20 cellular contexts compared by ENCODE assay signal in genomic region chr4:16785800-16786527, GRCh38.
DNase-seq lines count a peak whose midpoint lies in the region; ATAC-seq, FAIRE-seq and TF ChIP-seq lines count a peak whose summit lies in the region.
"Had no signal": no experiment of that assay in that cellular context is flagged by ENCODE, and none has a peak within 500 bp of the region (broad histone marks: within the 10 kb centered on the region; RNA-seq: fewer than 3 reads in every experiment).

No MANE protein-coding gene starts in this region.

- H2AFZ ChIP-seq in H1 (ENCODE audit: low read length) (no peak overlapping the region), osteoblast (ENCODE audit: low read length) (no peak overlapping the region)

- H4K5ac ChIP-seq in H1 (ENCODE audit: insufficient read length, low read depth, low read length) = no peak overlapping the region

- no peak overlapping the region for H2AK5ac ChIP-seq in H1 (ENCODE audit: low read depth, low read length)

- TF ChIP-seq CTCF in H1 (IDR thresholded peaks at IDR 0.05; ENCODE audit: control extremely low read depth in 1 of 3, insufficient read depth in 1 of 3, low read depth in 1 of 3, low read length in 3 of 3) (no peak), osteoblast (IDR thresholded peaks at IDR 0.05; ENCODE audit: extremely low read depth, low read depth, low read length) (no peak), lower leg skin (IDR thresholded peaks at IDR 0.05) (no peak)

- H3K23ac ChIP-seq in H1 (ENCODE audit: insufficient read length) = no peak overlapping the region

- H4K20me1 ChIP-seq in H1 (replicated peaks in 1 of 2; ENCODE audit: control insufficient read depth in 1 of 2, insufficient read depth in 2 of 2, low read length in 2 of 2) (no peaks in the 10 kb centered on the region), osteoblast (ENCODE audit: insufficient read depth, low read length) (no peaks in the 10 kb centered on the region)

- H3K27me3 ChIP-seq in H1 (replicated peaks in 1 of 4; ENCODE audit: control insufficient read depth in 3 of 4, extremely low read depth in 1 of 4, insufficient read depth in 3 of 4, low read length in 3 of 4) (no peaks in the 10 kb centered on the region), osteoblast (ENCODE audit: insufficient read depth, low read length) (no peaks in the 10 kb centered on the region)

- ATAC-seq in HG03469 (IDR thresholded peaks at IDR 0.05; ENCODE audit: unreplicated experiment) = no peak
- ATAC-seq in GM19035 (IDR thresholded peaks at IDR 0.05; ENCODE audit: unreplicated experiment) = no peak
- ATAC-seq: right cardiac atrium; stimulated activated memory B cell treated with anti-CD40 and anti-IgM and Interleukin-4, amounts not matched to agents 10 μg/mL and 1 μg/mL and 100 μg/mL, for 72 hours had no signal

- H3K4ac ChIP-seq in H1 (replicated peaks; ENCODE audit: insufficient read length, low read depth, low read length) = no peak overlapping the region

- 86% methylated on average over 6 of the region's 6 CpGs; no CpG with 5 or more reads in 1 of the 2 experiments for WGBS in H1 (ENCODE audit: extremely low coverage in 1 of 2, insufficient coverage in 1 of 2, insufficient read length in 1 of 2, insufficient replicate concordance in 2 of 2, low coverage in 1 of 2, low lambda C conversion rate in 2 of 2, missing lambda C conversion rate in 1 of 2), 2 experiments
- WGBS in lower leg skin, 2 donors = 62 to 71% methylated on average over 6 of the region's 6 CpGs

- FAIRE-seq in H1 (lab: Jason Lieb, UNC) = no peak
- FAIRE-seq: kidney had no signal

- H3K18ac ChIP-seq in H1 (ENCODE audit: extremely low read depth, low read length) = no peak overlapping the region

- no peak overlapping the region for H2BK12ac ChIP-seq in H1 (ENCODE audit: low read depth, low read length)

- POLR2A ChIA-PET in H1 (lab: Charles Lee; ENCODE audit: partially characterized antibody) = interaction anchor here (1.0 to 1.3 kb wide), 2 partner anchors 9 to 130 kb away, joined by 3 to 4 read pairs; no protein-coding TSS in a partner anchor

- H3K9me3 ChIP-seq in H1 (ENCODE audit: insufficient read depth in 2 of 2, low read depth in 1 of 2, low read length in 1 of 2) (no peaks in the 10 kb centered on the region), osteoblast (ENCODE audit: low read depth, low read length) (no peaks in the 10 kb centered on the region)

- no peak overlapping the region for H2BK120ac ChIP-seq in H1 (replicated peaks; ENCODE audit: low read depth, low read length)

- H4K8ac ChIP-seq in H1 (ENCODE audit: extremely low read depth, insufficient read depth, low read length) = no peak overlapping the region

- H4K91ac ChIP-seq in H1 (replicated peaks; ENCODE audit: insufficient read length, low read length) = no peak overlapping the region

- H3K27ac ChIP-seq in H1 (ENCODE audit: low read depth, low read length) = no peak overlapping the region
- no peak overlapping the region for H3K27ac ChIP-seq in osteoblast (ENCODE audit: low read depth, low read length)
- H3K27ac ChIP-seq: KMS-11 had no signal

- TF ChIP-seq RAD21 in H1 (IDR thresholded peaks at IDR 0.05 in 1 of 2, conservative IDR thresholded peaks at IDR 0.05 in 1 of 2; ENCODE audit: low read depth in 2 of 2, low read length in 2 of 2) = no peak

- no peak for TF ChIP-seq EP300 in H1 (IDR thresholded peaks at IDR 0.05; ENCODE audit: borderline replicate concordance in 1 of 2, low read depth in 2 of 2, low read length in 2 of 2)

- H3K79me1 ChIP-seq in H1 (ENCODE audit: low read depth, low read length) = no peaks in the 10 kb centered on the region; the same call in 1 of the 2 replicates

- H3K79me2 ChIP-seq in H1 (ENCODE audit: control insufficient read depth in 1 of 2, insufficient read depth in 2 of 2, low read length in 2 of 2) (peaks cover 0 to 8% of the 10 kb centered on the region in 2 experiments; a peak in 1 of 4 replicates), osteoblast (ENCODE audit: insufficient read depth, low read length) (no peaks in the 10 kb centered on the region)

- peaks cover 0 to 10% (median 0%) of the 10 kb centered on the region in 4 experiments; a peak in 2 of 8 replicates for H3K36me3 ChIP-seq in H1 (ENCODE audit: control insufficient read depth in 2 of 4, insufficient read depth in 4 of 4, low read length in 3 of 4)
- H3K36me3 ChIP-seq in osteoblast (ENCODE audit: insufficient read depth, low read length) = peaks cover 9% of the 10 kb centered on the region

- H3K4me2 ChIP-seq in H1 (ENCODE audit: insufficient read depth in 1 of 2, low read depth in 2 of 2, low read length in 2 of 2) = no peak overlapping the region
- no peak overlapping the region for H3K4me2 ChIP-seq in osteoblast (ENCODE audit: insufficient read depth, low read length)
- H3K4me2 ChIP-seq: KMS-11 had no signal

- CTCF ChIA-PET in H1 (lab: Charles Lee; ENCODE audit: partially characterized antibody) = interaction anchor here (0.6 to 6.5 kb wide), 5 partner anchors 9 to 662 kb away, joined by 3 to 42 read pairs (median 3); no protein-coding TSS in a partner anchor

- TF ChIP-seq POLR2A in H1 (IDR thresholded peaks at IDR 0.05; ENCODE audit: control extremely low read depth in 1 of 2, low read depth in 2 of 2, low read length in 2 of 2) (no peak), lower leg skin (IDR thresholded peaks at IDR 0.05) (no peak)

- no peak overlapping the region for H3K56ac ChIP-seq in H1 (replicated peaks; ENCODE audit: insufficient read length, low read depth, low read length)

- H2BK20ac ChIP-seq in H1 (ENCODE audit: low read length) = no peak overlapping the region

- H2BK15ac ChIP-seq in H1 (ENCODE audit: low read length) = peak overlapping the region; percentile 23; the same call in 1 of the 2 replicates

- no peak overlapping the region for H2BK5ac ChIP-seq in H1 (ENCODE audit: low read depth, low read length)

- H3K23me2 ChIP-seq in H1 (ENCODE audit: low read depth, low read length) = no peaks in the 10 kb centered on the region

- H3K14ac ChIP-seq in H1 (ENCODE audit: insufficient read length) = no peak overlapping the region

- H3K4me1 ChIP-seq in H1 (replicated peaks in 1 of 4; ENCODE audit: control insufficient read depth in 3 of 4, insufficient read depth in 4 of 4, low read length in 3 of 4) (peaks cover 5 to 28% (median 17%) of the 10 kb centered on the region in 4 experiments; a peak in 6 of 7 replicates), osteoblast (ENCODE audit: insufficient read depth, low read length) (peaks cover 17% of the 10 kb centered on the region)

- intact Hi-C loops in lower leg skin (cut with DNase I; ENCODE audit: low total_unique reads) = no loop called here

- H3K4me3 ChIP-seq in H1 (ENCODE audit: extremely low read depth in 1 of 4, insufficient read depth in 2 of 4, low read depth in 3 of 4, low read length in 4 of 4) (no peak overlapping the region), osteoblast (ENCODE audit: insufficient read depth, low read length) (no peak overlapping the region), lower leg skin (ENCODE audit: low read depth, poor library complexity, severe bottlenecking) (no peak overlapping the region)

- DNase-seq in ELF-1 (ENCODE audit: low read depth, low spot score) (peak; percentile 18), OCI-M1 (lab: John Stamatoyannopoulos, UW) (peak; percentile 40), H1 (ENCODE audit: low read depth in 1 of 2, low spot score in 2 of 2) (no peak), osteoblast (ENCODE audit: insufficient read length, low spot score, missing footprints) (peak; percentile 34), lower leg skin (ENCODE audit: low spot score in 2 of 2) (no peak), 8988T (no peak)
- DNase-seq: activated CD4-positive, CD25-positive, alpha-beta regulatory T cell treated with anti-CD3 and anti-CD28 coated beads, Interleukin-2, amount 50 U/mL, for 72 hours; DND-41; effector CD8-positive, alpha-beta T cell; hippocampal formation; kidney; NCI-H1092; NCI-H2081 treated with DMSO at 0.1 percent for 48 hours; NCI-H526; right cardiac atrium; T-helper 9 cell had no signal

- no peak overlapping the region for H3K9ac ChIP-seq in H1 (replicated peaks in 1 of 4; ENCODE audit: extremely low read depth in 1 of 4, low read depth in 3 of 4, low read length in 3 of 4)
- H3K9ac ChIP-seq: KMS-11 had no signal

TF ChIP-seq in H1, 55 proteins besides CTCF, POLR2A, EP300 and RAD21 (continues in another document):
- TF ChIP-seq RNF2 (IDR thresholded peaks at IDR 0.05; ENCODE audit: borderline replicate concordance, low read depth, low read length, missing control alignments, poor library complexity, severe bottlenecking) = no peak
- no peak for TF ChIP-seq TAF7 (optimal IDR thresholded peaks at IDR 0.05; ENCODE audit: borderline replicate concordance, low read depth, low read length)
- TF ChIP-seq MAX (IDR thresholded peaks at IDR 0.05) = no peak
- TF ChIP-seq SAP30 (IDR thresholded peaks at IDR 0.05; ENCODE audit: insufficient read depth, insufficient replicate concordance, low read length) = no peak
- no peak for TF ChIP-seq TEAD4 (IDR thresholded peaks at IDR 0.05; ENCODE audit: low read depth, low read length)
- TF ChIP-seq JUN (IDR thresholded peaks at IDR 0.05; ENCODE audit: low read depth, low read length) = no peak
- no peak for TF ChIP-seq EZH2 (IDR thresholded peaks at IDR 0.05; ENCODE audit: low read depth, low read length, severe bottlenecking)
- TF ChIP-seq, protein P1, sequence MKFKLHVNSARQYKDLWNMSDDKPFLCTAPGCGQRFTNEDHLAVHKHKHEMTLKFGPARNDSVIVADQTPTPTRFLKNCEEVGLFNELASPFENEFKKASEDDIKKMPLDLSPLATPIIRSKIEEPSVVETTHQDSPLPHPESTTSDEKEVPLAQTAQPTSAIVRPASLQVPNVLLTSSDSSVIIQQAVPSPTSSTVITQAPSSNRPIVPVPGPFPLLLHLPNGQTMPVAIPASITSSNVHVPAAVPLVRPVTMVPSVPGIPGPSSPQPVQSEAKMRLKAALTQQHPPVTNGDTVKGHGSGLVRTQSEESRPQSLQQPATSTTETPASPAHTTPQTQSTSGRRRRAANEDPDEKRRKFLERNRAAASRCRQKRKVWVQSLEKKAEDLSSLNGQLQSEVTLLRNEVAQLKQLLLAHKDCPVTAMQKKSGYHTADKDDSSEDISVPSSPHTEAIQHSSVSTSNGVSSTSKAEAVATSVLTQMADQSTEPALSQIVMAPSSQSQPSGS (IDR thresholded peaks at IDR 0.05; ENCODE audit: low read length) = no peak
- TF ChIP-seq RBBP5 (IDR thresholded peaks at IDR 0.05; ENCODE audit: borderline replicate concordance, low read depth, low read length) = no peak
- TF ChIP-seq CTBP2 (IDR thresholded peaks at IDR 0.05; ENCODE audit: borderline replicate concordance, insufficient read depth, insufficient read length, low read length) = no peak
- no peak for TF ChIP-seq FOSL1 (IDR thresholded peaks at IDR 0.05; ENCODE audit: insufficient read depth, low read depth, low read length)
- no peak for TF ChIP-seq CBX8 (IDR thresholded peaks at IDR 0.05; ENCODE audit: borderline replicate concordance, low read depth, low read length)
- TF ChIP-seq CBX5 (IDR thresholded peaks at IDR 0.05; ENCODE audit: low read depth, low read length) = no peak
- TF ChIP-seq TAF1 (IDR thresholded peaks at IDR 0.05; ENCODE audit: low read depth, low read length) = no peak

Comparison
In these comparisons a context has a peak if more than half of its experiments do, and no peak if none do; other contexts are left out.
1. DNase-seq: peak in ELF-1 (single experiment), OCI-M1 (single experiment) and osteoblast (single experiment); none in H1 (0 of 2), lower leg skin (0 of 2) and 8988T (single experiment).